23 cellular contexts compared by ENCODE assay signal in genomic region chr7:92987543-92987942, GRCh38.
DNase-seq lines count a peak whose midpoint lies in the region; ATAC-seq, FAIRE-seq and TF ChIP-seq lines count a peak whose summit lies in the region.
"Had no signal": no experiment of that assay in that cellular context is flagged by ENCODE, and none has a peak within 500 bp of the region (broad histone marks: within the 10 kb centered on the region; RNA-seq: fewer than 3 reads in every experiment).

No MANE protein-coding gene starts in this region.

- H2AFZ ChIP-seq in astrocyte (ENCODE audit: low read depth, low read length): no peak overlapping the region
- peak overlapping the region; percentile 15 for H2AFZ ChIP-seq in neuron (ENCODE audit: low read depth, low read length)

- H3K4me3 ChIP-seq in astrocyte (ENCODE audit: insufficient read depth, low read depth, low read length): no peak overlapping the region
- no peak overlapping the region for H3K4me3 ChIP-seq in neuron (ENCODE audit: low read length)
- H3K4me3 ChIP-seq: heart right ventricle, SJCRH30, skin epidermis, uterus had no signal

- ATAC-seq in GM18517 (IDR thresholded peaks at IDR 0.05; ENCODE audit: unreplicated experiment) (no peak), GM18498 (IDR thresholded peaks at IDR 0.05; ENCODE audit: unreplicated experiment) (no peak)
- ATAC-seq: activated CD4-positive, CD25-positive, alpha-beta regulatory T cell treated with anti-CD3 and anti-CD28 coated beads, Interleukin-2, amount 50 U/mL, for 24 hours; activated CD8-positive, alpha-beta T cell treated with anti-CD3 and anti-CD28 coated beads, Interleukin-2, amount 10 ng/mL, durations not matched to agents 7 days and 5 days; stimulated activated naive CD8-positive, alpha-beta T cell treated with anti-CD3 and anti-CD28 coated beads, Interleukin-15, amount 100 ng/mL, for 72 hours had no signal

- DNase-seq in EL (peak; percentile 15), astrocyte (ENCODE audit: low read depth) (peak; percentile 12), fibroblast of peridontal ligament (ENCODE audit: extremely low read depth) (peak; percentile 46), Ammon's horn (ENCODE audit: low spot score) (no peak), NCI-H69 (lab: John Stamatoyannopoulos, UW) (no peak)
- DNase-seq: activated CD8-positive, alpha-beta T cell treated with anti-CD3 and anti-CD28 coated beads, Interleukin-2, amount 10 ng/mL, durations not matched to agents 7 days and 5 days; activated naive CD8-positive, alpha-beta T cell treated with anti-CD3 and anti-CD28 coated beads for 36 hours; CD4-positive, alpha-beta memory T cell; heart right ventricle; KG1; left cardiac atrium; MM.1S; NCI-H2029 treated with DMSO at 0.1 percent for 48 hours; stimulated activated naive CD8-positive, alpha-beta T cell treated with anti-CD3 and anti-CD28 coated beads, Interleukin-15, amount 100 ng/mL, for 72 hours; uterus had no signal

- no peaks in the 10 kb centered on the region for H3K79me2 ChIP-seq in astrocyte (ENCODE audit: insufficient read depth, low read length)

- peaks cover 5% of the 10 kb centered on the region for H3K36me3 Mint-ChIP-seq in astrocyte (ENCODE audit: low read depth, unreplicated experiment)
- H3K36me3 Mint-ChIP-seq: CD4-positive, alpha-beta memory T cell had no signal

- peaks cover 6% of the 10 kb centered on the region for H3K4me1 ChIP-seq in astrocyte (ENCODE audit: insufficient read depth, low read length)
- peaks cover 13% of the 10 kb centered on the region for H3K4me1 ChIP-seq in neuron (ENCODE audit: insufficient read depth, low read length)
- H3K4me1 ChIP-seq: heart right ventricle, SJCRH30, uterus had no signal

- peak overlapping the region; percentile 21 for H3K4me3 Mint-ChIP-seq in astrocyte (ENCODE audit: unreplicated experiment)
- H3K4me3 Mint-ChIP-seq: activated CD8-positive, alpha-beta T cell treated with anti-CD3 and anti-CD28 coated beads, Interleukin-2, amount 10 ng/mL, durations not matched to agents 7 days and 5 days; activated naive CD8-positive, alpha-beta T cell treated with anti-CD3 and anti-CD28 coated beads for 36 hours; CD4-positive, alpha-beta memory T cell; stimulated activated naive CD8-positive, alpha-beta T cell treated with anti-CD3 and anti-CD28 coated beads, Interleukin-15, amount 100 ng/mL, for 72 hours had no signal

- H4K20me1 ChIP-seq in astrocyte (ENCODE audit: insufficient read depth, low read length): no peaks in the 10 kb centered on the region

- peak overlapping the region; percentile 29 for H3K27ac ChIP-seq in astrocyte (ENCODE audit: low read depth, low read length)
- H3K27ac ChIP-seq: heart right ventricle, SJCRH30, uterus had no signal

- H3K27ac Mint-ChIP-seq in astrocyte (ENCODE audit: unreplicated experiment): peak overlapping the region; percentile 94
- H3K27ac Mint-ChIP-seq: activated CD8-positive, alpha-beta T cell treated with anti-CD3 and anti-CD28 coated beads, Interleukin-2, amount 10 ng/mL, durations not matched to agents 7 days and 5 days; activated naive CD8-positive, alpha-beta T cell treated with anti-CD3 and anti-CD28 coated beads for 36 hours; CD4-positive, alpha-beta memory T cell; stimulated activated naive CD8-positive, alpha-beta T cell treated with anti-CD3 and anti-CD28 coated beads, Interleukin-15, amount 100 ng/mL, for 72 hours had no signal

- no peak overlapping the region for H3K4me2 ChIP-seq in astrocyte (ENCODE audit: low read length)

- no peak overlapping the region for H3K9ac ChIP-seq in astrocyte (ENCODE audit: low read length)

- TF ChIP-seq CTCF in astrocyte (IDR thresholded peaks at IDR 0.05; ENCODE audit: insufficient read depth, low read depth, low read length): no peak

- peaks cover 4% of the 10 kb centered on the region for H3K9me3 Mint-ChIP-seq in astrocyte (ENCODE audit: unreplicated experiment)

- no peaks in the 10 kb centered on the region for H3K9me3 ChIP-seq in astrocyte (ENCODE audit: insufficient read depth, low read depth, low read length)
- H3K9me3 ChIP-seq in neuron (ENCODE audit: low read length): peaks cover 2% of the 10 kb centered on the region
- H3K9me3 ChIP-seq: uterus had no signal

- H3K36me3 ChIP-seq in astrocyte (ENCODE audit: insufficient read depth, low read length): no peaks in the 10 kb centered on the region
- H3K36me3 ChIP-seq in neuron (ENCODE audit: insufficient read depth, low read length): no peaks in the 10 kb centered on the region
- H3K36me3 ChIP-seq: heart right ventricle, SJCRH30, uterus had no signal

- H3K27me3 ChIP-seq in astrocyte (ENCODE audit: insufficient read depth, low read length): no peaks in the 10 kb centered on the region
- no peaks in the 10 kb centered on the region for H3K27me3 ChIP-seq in neuron (ENCODE audit: insufficient read depth, low read length)
- H3K27me3 ChIP-seq: heart right ventricle, SJCRH30, uterus had no signal

- no peaks in the 10 kb centered on the region for H3K27me3 Mint-ChIP-seq in astrocyte (ENCODE audit: low read depth, unreplicated experiment)

- no peak for FAIRE-seq in astrocyte (lab: Jason Lieb, UNC)
- FAIRE-seq: HTR-8/SVneo, TTC549 had no signal

- H3K4me1 Mint-ChIP-seq in astrocyte (ENCODE audit: low read depth, unreplicated experiment): peaks cover 17% of the 10 kb centered on the region
- H3K4me1 Mint-ChIP-seq: activated naive CD8-positive, alpha-beta T cell treated with anti-CD3 and anti-CD28 coated beads for 36 hours; CD4-positive, alpha-beta memory T cell; stimulated activated naive CD8-positive, alpha-beta T cell treated with anti-CD3 and anti-CD28 coated beads, Interleukin-15, amount 100 ng/mL, for 72 hours had no signal

Comparison
In these comparisons a context has a peak if more than half of its experiments do, and no peak if none do; other contexts are left out.
1. DNase-seq: peak in EL (single experiment), astrocyte (single experiment) and fibroblast of peridontal ligament (single experiment); none in Ammon's horn (single experiment) and NCI-H69 (single experiment).